Comparison of ENCODE assay signal across 10 cellular contexts in the genomic region with DNA sequence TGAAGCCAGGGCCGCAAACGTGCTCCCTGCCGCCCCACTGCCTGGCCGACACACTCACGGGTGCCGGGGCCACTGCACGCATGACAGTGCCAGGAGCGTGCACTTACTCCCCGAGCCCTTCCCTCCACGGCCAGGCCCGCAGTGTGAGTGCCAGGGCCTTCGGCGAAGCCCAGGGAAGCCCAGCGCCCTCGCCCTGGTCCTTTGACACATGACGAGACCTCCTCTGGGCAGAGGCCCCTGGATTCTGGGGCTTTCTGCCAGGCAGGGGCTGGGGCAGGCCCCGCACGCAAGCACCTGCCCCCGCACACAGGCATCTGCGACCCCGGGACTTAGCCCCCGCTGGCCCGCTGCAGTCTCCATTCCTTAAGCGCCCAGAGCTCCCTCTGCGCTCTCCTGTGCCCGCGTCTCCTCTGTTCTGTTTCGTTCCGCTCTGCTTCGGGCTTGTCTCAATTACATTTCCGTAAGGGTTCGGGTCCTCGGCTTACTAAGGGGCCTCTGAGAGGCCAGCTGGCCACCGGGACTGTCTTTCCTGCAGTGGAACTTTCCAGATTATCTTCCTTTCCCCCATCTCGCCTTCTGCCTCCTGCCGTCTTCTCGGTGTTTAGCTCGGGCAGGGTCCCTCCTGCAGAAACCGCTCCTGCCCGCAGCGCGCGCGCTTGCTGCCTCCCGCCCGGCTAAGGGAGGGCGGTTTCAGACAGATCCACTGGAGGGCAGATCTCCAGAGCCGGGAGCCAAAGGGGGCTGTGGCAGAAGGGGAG.
A peak's percentile ranks its signal among the peaks of the same experiment; 100 is the strongest.
DNase-seq lines count a peak whose midpoint lies in the region; ATAC-seq and TF ChIP-seq lines count a peak whose summit lies in the region.
"Had no signal": no experiment of that assay in that cellular context is flagged by ENCODE, and none has a peak within 500 bp of the region (broad histone marks: within the 10 kb centered on the region; RNA-seq: fewer than 3 reads in every experiment).

No MANE protein-coding gene starts in this region.

- intact Hi-C loops in sciatic nerve (cut with DNase I) = no loop called here

- H3K36me3 ChIP-seq in ES-I3 (ENCODE audit: insufficient read depth, low read length) (no peaks in the 10 kb centered on the region), right atrium auricular region (no peaks in the 10 kb centered on the region)

- peaks cover 37% of the 10 kb centered on the region for H3K27me3 Mint-ChIP-seq in activated naive CD8-positive, alpha-beta T cell treated with anti-CD3 and anti-CD28 coated beads, Interleukin-2, amount 50 U/mL, for 24 hours

- H3K4me3 Mint-ChIP-seq in activated naive CD8-positive, alpha-beta T cell treated with anti-CD3 and anti-CD28 coated beads, Interleukin-2, amount 50 U/mL, for 24 hours = peak overlapping the region; percentile 49

- no peak for DNase-seq in activated naive CD8-positive, alpha-beta T cell treated with anti-CD3 and anti-CD28 coated beads, Interleukin-2, amount 50 U/mL, for 24 hours
- DNase-seq in right atrium auricular region (ENCODE audit: low spot score) (peak; percentile 51), sciatic nerve (ENCODE audit: low spot score) (no peak), GM13977 (ENCODE audit: low spot score) (no peak)
- no peak for DNase-seq in stimulated activated CD4-positive, alpha-beta T cell treated with anti-CD3 and anti-CD28 coated beads, Interleukin-4, amount 100 ng/mL, for 4 hours
- DNase-seq: NCI-H1694, SIG-M5 had no signal

- no peak overlapping the region for H3K27ac Mint-ChIP-seq in activated naive CD8-positive, alpha-beta T cell treated with anti-CD3 and anti-CD28 coated beads, Interleukin-2, amount 50 U/mL, for 24 hours

- H3K4me3 ChIP-seq in right atrium auricular region = peak overlapping the region; percentile 17 to 37

- H3K4me1 Mint-ChIP-seq in activated naive CD8-positive, alpha-beta T cell treated with anti-CD3 and anti-CD28 coated beads, Interleukin-2, amount 50 U/mL, for 24 hours = peaks cover 8% of the 10 kb centered on the region

- no peaks in the 10 kb centered on the region for H3K9me3 ChIP-seq in ES-I3 (ENCODE audit: control insufficient read depth, insufficient read depth, low read length)
- H3K9me3 ChIP-seq in right atrium auricular region = no peaks in the 10 kb centered on the region

- ATAC-seq in activated naive CD8-positive, alpha-beta T cell treated with anti-CD3 and anti-CD28 coated beads, Interleukin-2, amount 50 U/mL, for 24 hours = peak; percentile 35
- ATAC-seq in sciatic nerve = peak; percentile 80
- no peak for ATAC-seq in HG03571 (IDR thresholded peaks at IDR 0.05; ENCODE audit: unreplicated experiment)
- ATAC-seq in HG03280 (IDR thresholded peaks at IDR 0.05; ENCODE audit: unreplicated experiment) = no peak

- TF ChIP-seq CTCF in right atrium auricular region (IDR thresholded peaks at IDR 0.05) = no peak
- TF ChIP-seq CTCF in GM13977 (IDR thresholded peaks at IDR 0.05; ENCODE audit: extremely low read depth, insufficient read depth, missing control alignments) = no peak

- H3K4me1 ChIP-seq in ES-I3 (ENCODE audit: insufficient read depth, low read length) = 0 out of 2 replicates have a peak, but pooled peaks cover 3% of the 10 kb centered on the region
- H3K4me1 ChIP-seq in right atrium auricular region = peaks cover 0 to 13% of the 10 kb centered on the region in 2 donors

- no peaks in the 10 kb centered on the region for H3K9me3 Mint-ChIP-seq in activated naive CD8-positive, alpha-beta T cell treated with anti-CD3 and anti-CD28 coated beads, Interleukin-2, amount 50 U/mL, for 24 hours

- H3K27me3 ChIP-seq in right atrium auricular region = no peaks in the 10 kb centered on the region

- H3K9ac ChIP-seq in ES-I3 (ENCODE audit: low read depth, low read length) = 0 out of 2 replicates have a peak overlapping the region, but pooled peaks have one; percentile 9

- no peaks in the 10 kb centered on the region for H3K36me3 Mint-ChIP-seq in activated naive CD8-positive, alpha-beta T cell treated with anti-CD3 and anti-CD28 coated beads, Interleukin-2, amount 50 U/mL, for 24 hours (ENCODE audit: low read depth)

- in situ Hi-C loops in GM13977 (cut with MboI; ENCODE audit: low pct_unique_long_range_greater_than_20kb, low sequenced_read_pairs, unreplicated experiment) = loop anchor here (25.0 kb wide), 2 partner anchors 200 to 350 kb away; a partner anchor contains a TSS

- no peak overlapping the region for H3K27ac ChIP-seq in right atrium auricular region

Comparison
In these comparisons a context has a peak if more than half of its experiments do, and no peak if none do; other contexts are left out.
1. ATAC-seq: peak in activated naive CD8-positive, alpha-beta T cell treated with anti-CD3 and anti-CD28 coated beads, Interleukin-2, amount 50 U/mL, for 24 hours (single experiment) and sciatic nerve (single experiment); none in HG03571 (single experiment) and HG03280 (single experiment).